1 cellular context compared by ENCODE assay signal in the genomic region with DNA sequence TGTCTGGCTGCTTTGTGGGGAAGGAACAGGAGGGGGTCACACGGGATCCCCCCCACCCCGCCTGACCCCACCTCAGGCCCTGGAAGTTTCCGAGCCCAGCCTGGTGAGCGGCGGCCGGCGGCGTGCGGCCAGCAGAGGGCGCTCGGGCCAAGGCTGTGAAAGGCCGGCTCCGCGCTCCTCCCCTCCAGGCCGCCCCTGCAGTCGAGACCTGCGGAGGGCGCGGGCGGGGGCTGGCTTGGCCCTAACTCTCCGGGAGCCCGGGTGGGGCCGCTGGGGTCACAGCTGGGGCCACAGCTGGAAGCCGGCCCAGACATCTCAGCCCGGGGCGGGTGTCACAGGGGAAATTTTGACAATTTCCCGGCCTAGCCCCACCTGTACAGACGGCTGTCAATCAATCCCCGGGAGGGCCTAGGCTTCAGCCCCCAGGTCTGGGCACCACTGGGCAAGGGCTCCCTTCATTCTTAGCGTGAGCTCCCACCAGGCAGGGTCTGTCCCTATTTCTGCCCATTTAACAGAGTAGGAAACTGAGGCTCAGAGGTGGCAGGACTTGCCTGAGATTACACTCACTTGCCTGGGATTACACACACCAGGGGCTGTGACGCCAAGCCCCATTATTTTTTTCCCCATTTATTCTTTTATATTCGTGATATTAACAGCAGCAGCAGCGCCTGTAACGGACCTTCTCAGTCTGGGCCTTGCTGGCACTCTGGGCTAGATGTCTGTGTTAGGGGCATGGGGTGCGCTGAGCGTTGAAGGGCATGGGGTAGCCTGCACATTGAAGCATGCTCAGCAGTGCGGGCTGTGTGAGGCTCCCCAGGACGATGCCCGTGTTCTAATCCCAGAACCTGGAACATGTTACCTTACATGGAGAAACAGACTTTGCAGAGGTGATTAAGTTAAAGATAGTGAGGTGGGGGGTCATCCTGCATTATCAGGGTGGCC.
TF ChIP-seq lines count a peak whose summit lies in the region.

No MANE protein-coding gene starts in this region.

TF ChIP-seq in GM23338, 12 proteins besides CTCF, POLR2A, EP300 and RAD21 (continued from another document):
- no peak for TF ChIP-seq ZNF462 (CRISPR knock-in tag; IDR thresholded peaks at IDR 0.05)
- TF ChIP-seq, protein P1, sequence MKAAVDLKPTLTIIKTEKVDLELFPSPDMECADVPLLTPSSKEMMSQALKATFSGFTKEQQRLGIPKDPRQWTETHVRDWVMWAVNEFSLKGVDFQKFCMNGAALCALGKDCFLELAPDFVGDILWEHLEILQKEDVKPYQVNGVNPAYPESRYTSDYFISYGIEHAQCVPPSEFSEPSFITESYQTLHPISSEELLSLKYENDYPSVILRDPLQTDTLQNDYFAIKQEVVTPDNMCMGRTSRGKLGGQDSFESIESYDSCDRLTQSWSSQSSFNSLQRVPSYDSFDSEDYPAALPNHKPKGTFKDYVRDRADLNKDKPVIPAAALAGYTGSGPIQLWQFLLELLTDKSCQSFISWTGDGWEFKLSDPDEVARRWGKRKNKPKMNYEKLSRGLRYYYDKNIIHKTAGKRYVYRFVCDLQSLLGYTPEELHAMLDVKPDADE (IDR thresholded peaks at IDR 0.05) = no peak
- TF ChIP-seq CREB1 (CRISPR knock-in tag; IDR thresholded peaks at IDR 0.05; ENCODE audit: low read depth) = no peak
- TF ChIP-seq JUNB (IDR thresholded peaks at IDR 0.05; ENCODE audit: unreplicated experiment) = no peak
- TF ChIP-seq ZNF114 (CRISPR knock-in tag; IDR thresholded peaks at IDR 0.05) = no peak
- no peak for TF ChIP-seq ZNF331 (CRISPR knock-in tag; IDR thresholded peaks at IDR 0.05; ENCODE audit: low read depth)
